16 cellular contexts compared by ENCODE assay signal in the genomic region with DNA sequence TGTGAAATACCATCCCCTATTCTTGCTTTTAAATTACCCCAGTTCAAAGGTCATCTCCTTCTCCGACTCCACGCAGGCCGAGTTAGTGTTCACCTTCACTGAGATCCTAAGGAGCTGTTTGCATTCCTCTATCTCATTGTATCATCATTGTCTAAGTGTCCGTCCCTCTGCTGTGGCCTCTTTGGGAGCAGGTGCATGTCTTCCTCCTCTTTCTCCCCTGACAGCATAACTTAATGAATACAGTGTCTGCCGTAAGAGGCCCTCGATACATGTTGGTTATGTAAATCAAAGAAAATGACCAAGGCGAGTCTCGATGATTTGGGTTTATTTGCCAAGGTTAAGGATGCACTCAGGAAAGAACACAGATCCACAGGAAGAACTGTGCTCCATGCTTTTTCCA. TPM values are rescaled to one million over a fixed set of nuclear protein-coding genes. Genes with fewer than 3 reads are reported as not detected.
DNase-seq lines count a peak whose midpoint lies in the region; ATAC-seq, FAIRE-seq and TF ChIP-seq lines count a peak whose summit lies in the region.
"Had no signal": no experiment of that assay in that cellular context is flagged by ENCODE, and none has a peak within 500 bp of the region (broad histone marks: within the 10 kb centered on the region; RNA-seq: fewer than 3 reads in every experiment).

No MANE protein-coding gene starts in this region.

- H3K4me1 Mint-ChIP-seq in CD4-positive, alpha-beta memory T cell, result peaks cover 62 to 95% (median 79%) of the 10 kb centered on the region in 4 donors
- H3K4me1 Mint-ChIP-seq in T-cell (peaks cover 89 to 94% (median 89%) of the 10 kb centered on the region in 3 donors), immature natural killer cell (peaks cover 85 to 92% of the 10 kb centered on the region in 2 donors)

- no peak for ATAC-seq in T-cell (replicated peaks in 1 of 4)
- ATAC-seq: sciatic nerve, upper lobe of right lung had no signal

- no peaks in the 10 kb centered on the region for H3K36me3 ChIP-seq in CD4-positive, alpha-beta memory T cell (ENCODE audit: insufficient read depth, low read length)
- H3K36me3 ChIP-seq: upper lobe of right lung, WERI-Rb-1 had no signal

- no peak for FAIRE-seq in D721Med (lab: Jason Lieb, UNC)
- FAIRE-seq: A204.1, GM19239 had no signal

- DNase-seq in NCI-H1417 (lab: John Stamatoyannopoulos, UW) (peak in 2 of 3 experiments; percentile 32 to 57), NCI-H1417 treated with DMSO at 0.1 percent for 48 hours (lab: John Stamatoyannopoulos, UW) (no peak), T-cell (no peak), immature natural killer cell (no peak), Kasumi-1 (lab: John Stamatoyannopoulos, UW) (no peak), D721Med (ENCODE audit: insufficient read length, low spot score) (no peak)
- no peak for DNase-seq in CD4-positive, alpha-beta memory T cell
- DNase-seq in effector CD8-positive, alpha-beta T cell (lab: John Stamatoyannopoulos, UW), result no peak
- DNase-seq: COR-L47; MV-4-11; stimulated activated CD4-positive, alpha-beta T cell treated with anti-CD3 and anti-CD28 coated beads, Interleukin-4, amount 100 ng/mL, for 1 hour; upper lobe of right lung; WERI-Rb-1 had no signal

- CTCF ChIA-PET in CD4-positive, alpha-beta memory T cell (lab: Charles Lee; ENCODE audit: partially characterized antibody), result no interaction called here
- CTCF ChIA-PET in T-cell (lab: Charles Lee), result no interaction called here

- intact Hi-C loops in CD4-positive, alpha-beta memory T cell (cut with micrococcal nuclease), result no loop called here

- POLR2A ChIA-PET in CD4-positive, alpha-beta memory T cell (lab: Charles Lee; ENCODE audit: partially characterized antibody), result interaction anchor here (1.2 to 11.2 kb wide), 2 partner anchors 6 to 277 kb away, joined by 5 to 224 read pairs; a partner anchor contains a TSS
- POLR2A ChIA-PET in T-cell (lab: Charles Lee), result interaction anchor here in 1 of 2 donors (1.0 kb wide), 1 partner anchor 10 kb away, joined by 4 read pairs; no protein-coding TSS in a partner anchor

- H3K4me1 ChIP-seq in CD4-positive, alpha-beta memory T cell (ENCODE audit: insufficient read depth, low read length), result peaks cover 95% of the 10 kb centered on the region

- H3K36me3 Mint-ChIP-seq in CD4-positive, alpha-beta memory T cell, result peaks cover 0 to 3% of the 10 kb centered on the region in 2 donors
- no peaks in the 10 kb centered on the region for H3K36me3 Mint-ChIP-seq in T-cell
- H3K36me3 Mint-ChIP-seq in immature natural killer cell, result no peaks in the 10 kb centered on the region

- peaks cover 0 to 1% (median 0%) of the 10 kb centered on the region in 8 donors for H3K9me3 Mint-ChIP-seq in CD4-positive, alpha-beta memory T cell
- H3K9me3 Mint-ChIP-seq in T-cell (no peaks in the 10 kb centered on the region), immature natural killer cell (no peaks in the 10 kb centered on the region)

- peak overlapping the region in 7 of 8 donors; percentile 57 to 84 (median 75) for H3K4me3 Mint-ChIP-seq in CD4-positive, alpha-beta memory T cell
- H3K4me3 Mint-ChIP-seq in T-cell (peak overlapping the region; percentile 67 to 93 (median 69)), immature natural killer cell (peak overlapping the region in 1 of 5 donors; percentile 29)

- TF ChIP-seq CTCF in D721Med (IDR thresholded peaks at IDR 0.05; ENCODE audit: insufficient read depth, missing control alignments), result no peak

- H3K9me3 ChIP-seq in CD4-positive, alpha-beta memory T cell (ENCODE audit: control insufficient read depth in 1 of 2, low read length in 2 of 2), result no peaks in the 10 kb centered on the region
- H3K9me3 ChIP-seq: upper lobe of right lung had no signal

- H3K27me3 ChIP-seq in CD4-positive, alpha-beta memory T cell (ENCODE audit: insufficient read depth, low read length), result no peaks in the 10 kb centered on the region
- H3K27me3 ChIP-seq: upper lobe of right lung had no signal

- no peaks in the 10 kb centered on the region for H3K27me3 Mint-ChIP-seq in CD4-positive, alpha-beta memory T cell
- H3K27me3 Mint-ChIP-seq in T-cell, result no peaks in the 10 kb centered on the region
- H3K27me3 Mint-ChIP-seq in immature natural killer cell (ENCODE audit: low read depth in 3 of 3), result peaks cover 4 to 10% (median 6%) of the 10 kb centered on the region in 3 donors

- H3K27ac Mint-ChIP-seq in CD4-positive, alpha-beta memory T cell, result peak overlapping the region; percentile 81 to 98 (median 93)
- H3K27ac Mint-ChIP-seq in T-cell, result peak overlapping the region; percentile 95 to 97
- peak overlapping the region; percentile 39 to 91 (median 72) for H3K27ac Mint-ChIP-seq in immature natural killer cell

- no peak overlapping the region for H3K4me3 ChIP-seq in CD4-positive, alpha-beta memory T cell (ENCODE audit: low read length in 2 of 2)
- H3K4me3 ChIP-seq: upper lobe of right lung had no signal

- H3K27ac ChIP-seq in CD4-positive, alpha-beta memory T cell (ENCODE audit: low read depth, low read length), result no peak overlapping the region
- H3K27ac ChIP-seq: upper lobe of right lung, WERI-Rb-1 had no signal

RNA-seq across cellular contexts. Expression of a gene that starts 4.9 kb away (rescaled TPM):
- total RNA-seq in CD4-positive, alpha-beta memory T cell, result 100 to 1,000 TPM; 136 to 137 TPM
- polyA plus RNA-seq in CD4-positive, alpha-beta memory T cell, result 100 to 1,000 TPM; 302 to 303 TPM
- 100 to 1,000 TPM; 113 to 154 (median 123) TPM for total RNA-seq in T-cell
- polyA plus RNA-seq in immature natural killer cell, result 100 to 1,000 TPM; 118 to 123 (median 120) TPM

RNA-seq across cellular contexts. Expression of a gene that starts 35.7 kb away (rescaled TPM):
- not detected for total RNA-seq in CD4-positive, alpha-beta memory T cell
- polyA plus RNA-seq in CD4-positive, alpha-beta memory T cell, result not detected
- under 1 TPM in 1 of 5 donors, not detected in 4; 0.55 TPM for total RNA-seq in T-cell
- not detected for polyA plus RNA-seq in immature natural killer cell

Comparison
In these comparisons a context has a peak if more than half of its experiments do, and no peak if none do; other contexts are left out.
1. DNase-seq: peak in NCI-H1417 (2 of 3); none in NCI-H1417 treated with DMSO at 0.1 percent for 48 hours (single experiment), CD4-positive, alpha-beta memory T cell (0 of 5), T-cell (0 of 34), immature natural killer cell (0 of 3), Kasumi-1 (0 of 2), D721Med (single experiment) and effector CD8-positive, alpha-beta T cell (single experiment).
2. Peak in every context shown above with its lines, with median percentiles within 50 percentile points of each other: H3K27ac Mint-ChIP-seq.